3 cellular contexts compared by ENCODE assay signal in genomic region chr19:51294211-51294976, GRCh38.
TF ChIP-seq lines count a peak whose summit lies in the region.

No MANE protein-coding gene starts in this region.

TF ChIP-seq in SK-N-SH, 30 proteins besides CTCF, POLR2A, EP300 and RAD21 (continued from another document):
- no peak for TF ChIP-seq SIN3A (IDR thresholded peaks at IDR 0.05; ENCODE audit: borderline replicate concordance, low read depth, low read length)
- no peak for TF ChIP-seq TEAD4 (IDR thresholded peaks at IDR 0.05; ENCODE audit: borderline replicate concordance, insufficient read depth)
- TF ChIP-seq GABPA (IDR thresholded peaks at IDR 0.05; ENCODE audit: low read depth), result no peak
- TF ChIP-seq ZBTB33 (IDR thresholded peaks at IDR 0.05; ENCODE audit: borderline replicate concordance, low read depth), result no peak
- TF ChIP-seq SMC3 (IDR thresholded peaks at IDR 0.05; ENCODE audit: low read depth, low read length), result no peak
- TF ChIP-seq FOXJ3 (CRISPR knock-in tag; IDR thresholded peaks at IDR 0.05), result no peak
- TF ChIP-seq TAF1 (IDR thresholded peaks at IDR 0.05; ENCODE audit: borderline replicate concordance, low read depth, low read length), result no peak
- TF ChIP-seq USF1 (IDR thresholded peaks at IDR 0.05; ENCODE audit: borderline replicate concordance, low read depth), result no peak

TF ChIP-seq in SK-N-SH treated with all-trans-retinoic acid at 6 μM for 48 hours, 23 proteins besides CTCF, POLR2A, EP300 and RAD21 (continued from another document):
- TF ChIP-seq, protein P1, sequence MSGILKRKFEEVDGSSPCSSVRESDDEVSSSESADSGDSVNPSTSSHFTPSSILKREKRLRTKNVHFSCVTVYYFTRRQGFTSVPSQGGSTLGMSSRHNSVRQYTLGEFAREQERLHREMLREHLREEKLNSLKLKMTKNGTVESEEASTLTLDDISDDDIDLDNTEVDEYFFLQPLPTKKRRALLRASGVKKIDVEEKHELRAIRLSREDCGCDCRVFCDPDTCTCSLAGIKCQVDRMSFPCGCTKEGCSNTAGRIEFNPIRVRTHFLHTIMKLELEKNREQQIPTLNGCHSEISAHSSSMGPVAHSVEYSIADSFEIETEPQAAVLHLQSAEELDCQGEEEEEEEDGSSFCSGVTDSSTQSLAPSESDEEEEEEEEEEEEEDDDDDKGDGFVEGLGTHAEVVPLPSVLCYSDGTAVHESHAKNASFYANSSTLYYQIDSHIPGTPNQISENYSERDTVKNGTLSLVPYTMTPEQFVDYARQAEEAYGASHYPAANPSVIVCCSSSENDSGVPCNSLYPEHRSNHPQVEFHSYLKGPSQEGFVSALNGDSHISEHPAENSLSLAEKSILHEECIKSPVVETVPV (CRISPR knock-in tag; IDR thresholded peaks at IDR 0.05), result no peak
- no peak for TF ChIP-seq ZNF8 (CRISPR knock-in tag; IDR thresholded peaks at IDR 0.05)
- no peak for TF ChIP-seq TCF4 (CRISPR knock-in tag; IDR thresholded peaks at IDR 0.05; ENCODE audit: borderline replicate concordance)
- no peak for TF ChIP-seq ARNTL (CRISPR knock-in tag; IDR thresholded peaks at IDR 0.05; ENCODE audit: borderline replicate concordance, low read depth)
- TF ChIP-seq ISL1 (CRISPR knock-in tag; IDR thresholded peaks at IDR 0.05), result no peak
- TF ChIP-seq PATZ1 (CRISPR knock-in tag; IDR thresholded peaks at IDR 0.05; ENCODE audit: borderline replicate concordance), result no peak
- TF ChIP-seq ZFP30 (CRISPR knock-in tag; IDR thresholded peaks at IDR 0.05), result no peak
- no peak for TF ChIP-seq GLIS3 (CRISPR knock-in tag; IDR thresholded peaks at IDR 0.05)
- no peak for TF ChIP-seq ESRRG (CRISPR knock-in tag; IDR thresholded peaks at IDR 0.05)
- TF ChIP-seq RARB (CRISPR knock-in tag; IDR thresholded peaks at IDR 0.05), result no peak
- TF ChIP-seq ZNF70 (CRISPR knock-in tag; IDR thresholded peaks at IDR 0.05), result no peak
- TF ChIP-seq, protein P2, sequence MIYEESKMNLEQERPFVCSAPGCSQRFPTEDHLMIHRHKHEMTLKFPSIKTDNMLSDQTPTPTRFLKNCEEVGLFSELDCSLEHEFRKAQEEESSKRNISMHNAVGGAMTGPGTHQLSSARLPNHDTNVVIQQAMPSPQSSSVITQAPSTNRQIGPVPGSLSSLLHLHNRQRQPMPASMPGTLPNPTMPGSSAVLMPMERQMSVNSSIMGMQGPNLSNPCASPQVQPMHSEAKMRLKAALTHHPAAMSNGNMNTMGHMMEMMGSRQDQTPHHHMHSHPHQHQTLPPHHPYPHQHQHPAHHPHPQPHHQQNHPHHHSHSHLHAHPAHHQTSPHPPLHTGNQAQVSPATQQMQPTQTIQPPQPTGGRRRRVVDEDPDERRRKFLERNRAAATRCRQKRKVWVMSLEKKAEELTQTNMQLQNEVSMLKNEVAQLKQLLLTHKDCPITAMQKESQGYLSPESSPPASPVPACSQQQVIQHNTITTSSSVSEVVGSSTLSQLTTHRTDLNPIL (CRISPR knock-in tag; IDR thresholded peaks at IDR 0.05; ENCODE audit: low read depth), result no peak
TF ChIP-seq in SK-N-SH treated with all-trans-retinoic acid at 6 μM for 48 hours: peak in this region for 0.

TF ChIP-seq in WTC11, 78 proteins besides CTCF, POLR2A, EP300 and RAD21:
- TF ChIP-seq, protein P3, sequence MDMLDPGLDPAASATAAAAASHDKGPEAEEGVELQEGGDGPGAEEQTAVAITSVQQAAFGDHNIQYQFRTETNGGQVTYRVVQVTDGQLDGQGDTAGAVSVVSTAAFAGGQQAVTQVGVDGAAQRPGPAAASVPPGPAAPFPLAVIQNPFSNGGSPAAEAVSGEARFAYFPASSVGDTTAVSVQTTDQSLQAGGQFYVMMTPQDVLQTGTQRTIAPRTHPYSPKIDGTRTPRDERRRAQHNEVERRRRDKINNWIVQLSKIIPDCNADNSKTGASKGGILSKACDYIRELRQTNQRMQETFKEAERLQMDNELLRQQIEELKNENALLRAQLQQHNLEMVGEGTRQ (CRISPR knock-in tag; IDR thresholded peaks at IDR 0.05), result 0 out of 2 replicates have a peak, but pooled peaks have one; percentile 18
- TF ChIP-seq, protein P4, sequence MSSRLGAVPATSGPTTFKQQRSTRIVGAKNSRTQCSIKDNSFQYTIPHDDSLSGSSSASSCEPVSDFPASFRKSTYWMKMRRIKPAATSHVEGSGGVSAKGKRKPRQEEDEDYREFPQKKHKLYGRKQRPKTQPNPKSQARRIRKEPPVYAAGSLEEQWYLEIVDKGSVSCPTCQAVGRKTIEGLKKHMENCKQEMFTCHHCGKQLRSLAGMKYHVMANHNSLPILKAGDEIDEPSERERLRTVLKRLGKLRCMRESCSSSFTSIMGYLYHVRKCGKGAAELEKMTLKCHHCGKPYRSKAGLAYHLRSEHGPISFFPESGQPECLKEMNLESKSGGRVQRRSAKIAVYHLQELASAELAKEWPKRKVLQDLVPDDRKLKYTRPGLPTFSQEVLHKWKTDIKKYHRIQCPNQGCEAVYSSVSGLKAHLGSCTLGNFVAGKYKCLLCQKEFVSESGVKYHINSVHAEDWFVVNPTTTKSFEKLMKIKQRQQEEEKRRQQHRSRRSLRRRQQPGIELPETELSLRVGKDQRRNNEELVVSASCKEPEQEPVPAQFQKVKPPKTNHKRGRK (CRISPR knock-in tag; IDR thresholded peaks at IDR 0.05; ENCODE audit: borderline replicate concordance), result no peak
- no peak for TF ChIP-seq HMGXB4 (CRISPR knock-in tag; IDR thresholded peaks at IDR 0.05)
